In the genomic region with DNA sequence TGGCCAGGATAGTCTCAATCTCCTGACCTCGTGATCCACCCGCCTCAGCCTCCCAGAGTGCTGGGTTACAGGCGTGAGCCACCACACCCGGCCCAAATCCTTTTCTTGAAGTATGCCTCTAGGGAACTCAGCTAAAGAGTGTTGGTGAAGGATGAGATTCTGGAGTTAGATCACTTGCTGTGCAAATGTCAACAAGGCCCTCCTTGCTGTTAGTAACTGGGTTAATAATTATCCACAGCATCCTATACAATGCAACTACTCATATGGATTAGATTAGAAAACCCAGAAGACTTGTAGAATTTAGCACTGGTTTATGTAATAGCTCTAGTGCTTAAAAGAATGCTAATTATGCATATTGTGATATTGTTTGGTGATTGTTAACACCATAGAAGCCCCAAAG, we compare ENCODE assay signal across 1 cellular context.
A peak's percentile ranks its signal among the peaks of the same experiment; 100 is the strongest.
TF ChIP-seq lines count a peak whose summit lies in the region.

No MANE protein-coding gene starts in this region.

TF ChIP-seq in HepG2, 621 proteins besides CTCF, POLR2A, EP300 and RAD21 (continued from another document and continues in another):
- TF ChIP-seq, protein P1, sequence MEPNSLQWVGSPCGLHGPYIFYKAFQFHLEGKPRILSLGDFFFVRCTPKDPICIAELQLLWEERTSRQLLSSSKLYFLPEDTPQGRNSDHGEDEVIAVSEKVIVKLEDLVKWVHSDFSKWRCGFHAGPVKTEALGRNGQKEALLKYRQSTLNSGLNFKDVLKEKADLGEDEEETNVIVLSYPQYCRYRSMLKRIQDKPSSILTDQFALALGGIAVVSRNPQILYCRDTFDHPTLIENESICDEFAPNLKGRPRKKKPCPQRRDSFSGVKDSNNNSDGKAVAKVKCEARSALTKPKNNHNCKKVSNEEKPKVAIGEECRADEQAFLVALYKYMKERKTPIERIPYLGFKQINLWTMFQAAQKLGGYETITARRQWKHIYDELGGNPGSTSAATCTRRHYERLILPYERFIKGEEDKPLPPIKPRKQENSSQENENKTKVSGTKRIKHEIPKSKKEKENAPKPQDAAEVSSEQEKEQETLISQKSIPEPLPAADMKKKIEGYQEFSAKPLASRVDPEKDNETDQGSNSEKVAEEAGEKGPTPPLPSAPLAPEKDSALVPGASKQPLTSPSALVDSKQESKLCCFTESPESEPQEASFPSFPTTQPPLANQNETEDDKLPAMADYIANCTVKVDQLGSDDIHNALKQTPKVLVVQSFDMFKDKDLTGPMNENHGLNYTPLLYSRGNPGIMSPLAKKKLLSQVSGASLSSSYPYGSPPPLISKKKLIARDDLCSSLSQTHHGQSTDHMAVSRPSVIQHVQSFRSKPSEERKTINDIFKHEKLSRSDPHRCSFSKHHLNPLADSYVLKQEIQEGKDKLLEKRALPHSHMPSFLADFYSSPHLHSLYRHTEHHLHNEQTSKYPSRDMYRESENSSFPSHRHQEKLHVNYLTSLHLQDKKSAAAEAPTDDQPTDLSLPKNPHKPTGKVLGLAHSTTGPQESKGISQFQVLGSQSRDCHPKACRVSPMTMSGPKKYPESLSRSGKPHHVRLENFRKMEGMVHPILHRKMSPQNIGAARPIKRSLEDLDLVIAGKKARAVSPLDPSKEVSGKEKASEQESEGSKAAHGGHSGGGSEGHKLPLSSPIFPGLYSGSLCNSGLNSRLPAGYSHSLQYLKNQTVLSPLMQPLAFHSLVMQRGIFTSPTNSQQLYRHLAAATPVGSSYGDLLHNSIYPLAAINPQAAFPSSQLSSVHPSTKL (CRISPR knock-in tag; IDR thresholded peaks at IDR 0.05), result 0 out of 2 replicates have a peak, but pooled peaks have one; percentile 29
- TF ChIP-seq ARID4A (CRISPR knock-in tag; IDR thresholded peaks at IDR 0.05; ENCODE audit: borderline replicate concordance), result no peak
- peak; percentile 90 for TF ChIP-seq FOXA3 (CRISPR knock-in tag; IDR thresholded peaks at IDR 0.05)
- TF ChIP-seq ZSCAN21 (CRISPR knock-in tag; IDR thresholded peaks at IDR 0.05; ENCODE audit: borderline replicate concordance), result no peak
- no peak for TF ChIP-seq SP1 (IDR thresholded peaks at IDR 0.05)
- TF ChIP-seq SP1 (CRISPR knock-in tag; IDR thresholded peaks at IDR 0.05), result no peak
- TF ChIP-seq AFF4 (CRISPR knock-in tag; IDR thresholded peaks at IDR 0.05), result no peak
- TF ChIP-seq ZNF646 (CRISPR knock-in tag; IDR thresholded peaks at IDR 0.05), result no peak
- no peak for TF ChIP-seq YEATS4 (CRISPR knock-in tag; IDR thresholded peaks at IDR 0.05; ENCODE audit: borderline replicate concordance)
- no peak for TF ChIP-seq HMGXB3 (CRISPR knock-in tag; IDR thresholded peaks at IDR 0.05; ENCODE audit: borderline replicate concordance)
- TF ChIP-seq ZNF251 (CRISPR knock-in tag; IDR thresholded peaks at IDR 0.05), result no peak
- no peak for TF ChIP-seq THAP11 (CRISPR knock-in tag; IDR thresholded peaks at IDR 0.05)
- TF ChIP-seq ZNF629 (CRISPR knock-in tag; conservative IDR thresholded peaks at IDR 0.05), result no peak
- TF ChIP-seq MTF2 (CRISPR knock-in tag; IDR thresholded peaks at IDR 0.05; ENCODE audit: borderline replicate concordance), result no peak
- TF ChIP-seq U2AF2 (IDR thresholded peaks at IDR 0.05; ENCODE audit: low read depth, low read length), result no peak
- no peak for TF ChIP-seq ZNF12 (CRISPR knock-in tag; IDR thresholded peaks at IDR 0.05)
- no peak for TF ChIP-seq ZZZ3 (CRISPR knock-in tag; IDR thresholded peaks at IDR 0.05; ENCODE audit: borderline replicate concordance)
- TF ChIP-seq ZFAT (CRISPR knock-in tag; conservative IDR thresholded peaks at IDR 0.05), result no peak
- TF ChIP-seq ZNF354B (CRISPR knock-in tag; IDR thresholded peaks at IDR 0.05), result no peak
- TF ChIP-seq NCOA5 (CRISPR knock-in tag; IDR thresholded peaks at IDR 0.05), result no peak
- no peak for TF ChIP-seq FOXP1 (IDR thresholded peaks at IDR 0.05)
- no peak for TF ChIP-seq FOXP1 (CRISPR knock-in tag; IDR thresholded peaks at IDR 0.05)
- no peak for TF ChIP-seq ZNF678 (CRISPR knock-in tag; IDR thresholded peaks at IDR 0.05)
- no peak for TF ChIP-seq FOXA1 (IDR thresholded peaks at IDR 0.05)
- TF ChIP-seq FOXA1 (CRISPR knock-in tag; IDR thresholded peaks at IDR 0.05), result peak; percentile 82
- TF ChIP-seq NRL (CRISPR knock-in tag; IDR thresholded peaks at IDR 0.05; ENCODE audit: borderline replicate concordance), result no peak
- no peak for TF ChIP-seq DR1 (CRISPR knock-in tag; IDR thresholded peaks at IDR 0.05)
- no peak for TF ChIP-seq ZNF3 (CRISPR knock-in tag; IDR thresholded peaks at IDR 0.05)
